In the genomic region with DNA sequence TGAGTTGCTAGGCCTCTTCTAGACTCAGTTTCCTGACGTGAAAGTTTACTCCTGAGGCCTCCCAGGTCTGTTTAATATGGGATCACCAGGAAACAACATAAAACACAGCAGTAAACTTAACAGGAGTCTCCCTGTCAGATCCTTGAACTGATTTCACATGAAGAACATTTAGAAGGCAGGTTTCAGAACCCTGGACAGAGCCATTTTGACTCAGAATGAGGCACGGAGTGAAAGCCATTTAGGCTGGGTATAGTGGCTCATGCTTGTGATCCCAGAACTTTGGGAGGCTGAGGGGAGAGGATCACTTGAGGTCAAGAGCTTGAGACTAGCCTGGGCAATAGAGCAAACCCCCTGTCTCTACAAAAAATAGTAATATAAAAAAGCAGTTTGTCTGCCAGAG, we compare ENCODE assay signal across 14 cellular contexts.
A peak's percentile ranks its signal among the peaks of the same experiment; 100 is the strongest.
DNase-seq lines count a peak whose midpoint lies in the region; TF ChIP-seq lines count a peak whose summit lies in the region.
"Had no signal": no experiment of that assay in that cellular context is flagged by ENCODE, and none has a peak within 500 bp of the region (broad histone marks: within the 10 kb centered on the region; RNA-seq: fewer than 3 reads in every experiment).

No MANE protein-coding gene starts in this region.

- DNase-seq in activated CD4-positive, alpha-beta T cell treated with anti-CD3 and anti-CD28 coated beads, Interleukin-2, amount 10 ng/mL, durations not matched to agents 24 days and 14 days = peak; percentile 77
- no peak for DNase-seq in activated CD4-positive, alpha-beta T cell treated with anti-CD3 and anti-CD28 coated beads, Interleukin-2, amount 50 U/mL, for 4 hours
- DNase-seq in NCI-H1048 (lab: John Stamatoyannopoulos, UW) = peak; percentile 27
- DNase-seq in colonic mucosa = peak; percentile 31
- peak; percentile 84 for DNase-seq in neural progenitor cell (ENCODE audit: low spot score)
- DNase-seq in cerebellar nuclear complex (lab: John Stamatoyannopoulos, UW) = no peak
- DNase-seq in activated CD4-positive, alpha-beta memory T cell treated with anti-CD3 and anti-CD28 coated beads for 36 hours = no peak
- DNase-seq in glutamatergic neuron = no peak
- DNase-seq: IMR-90; NCI-H526; stimulated activated CD4-positive, alpha-beta T cell treated with anti-CD3 and anti-CD28 coated beads, Interleukin-12 subunit alpha, Interleukin-12 subunit beta, amount 100 ng/mL, for 4 hours; stimulated activated naive CD4-positive, alpha-beta T cell; T1000 had no signal

- H3K4me1 ChIP-seq in colonic mucosa = no peaks in the 10 kb centered on the region
- no peaks in the 10 kb centered on the region for H3K4me1 ChIP-seq in neural progenitor cell
- H3K4me1 ChIP-seq: gastroesophageal sphincter had no signal

- H3K36me3 ChIP-seq in colonic mucosa (no peaks in the 10 kb centered on the region), neural progenitor cell (no peaks in the 10 kb centered on the region)
- H3K36me3 ChIP-seq: gastroesophageal sphincter had no signal

- CTCF ChIA-PET in activated CD4-positive, alpha-beta memory T cell treated with anti-CD3 and anti-CD28 coated beads for 36 hours (lab: Charles Lee) = no interaction called here

- intact Hi-C loops in activated CD4-positive, alpha-beta T cell treated with anti-CD3 and anti-CD28 coated beads, Interleukin-2, amount 10 ng/mL, durations not matched to agents 24 days and 14 days (cut with micrococcal nuclease) = no loop called here
- intact Hi-C loops in colonic mucosa (cut with DNase I) = no loop called here
- intact Hi-C loops in activated CD4-positive, alpha-beta memory T cell treated with anti-CD3 and anti-CD28 coated beads for 36 hours (cut with micrococcal nuclease) = no loop called here

- H3K27ac Mint-ChIP-seq in activated CD4-positive, alpha-beta T cell treated with anti-CD3 and anti-CD28 coated beads, Interleukin-2, amount 10 ng/mL, durations not matched to agents 24 days and 14 days = no peak overlapping the region
- H3K27ac Mint-ChIP-seq in neural progenitor cell (no peak overlapping the region), glutamatergic neuron (ENCODE audit: unreplicated experiment) (no peak overlapping the region)
- H3K27ac Mint-ChIP-seq in activated CD4-positive, alpha-beta memory T cell treated with anti-CD3 and anti-CD28 coated beads for 36 hours = no peak overlapping the region

- H2AFZ ChIP-seq in neural progenitor cell (replicated peaks) = no peak overlapping the region

- H3K4me3 ChIP-seq in colonic mucosa (no peak overlapping the region), neural progenitor cell (no peak overlapping the region)
- H3K4me3 ChIP-seq: gastroesophageal sphincter had no signal

- H4K20me1 ChIP-seq in neural progenitor cell (ENCODE audit: low read depth) = no peaks in the 10 kb centered on the region

- H3K4me3 Mint-ChIP-seq in activated CD4-positive, alpha-beta T cell treated with anti-CD3 and anti-CD28 coated beads, Interleukin-2, amount 10 ng/mL, durations not matched to agents 24 days and 14 days = no peak overlapping the region
- no peak overlapping the region for H3K4me3 Mint-ChIP-seq in neural progenitor cell
- H3K4me3 Mint-ChIP-seq in activated CD4-positive, alpha-beta memory T cell treated with anti-CD3 and anti-CD28 coated beads for 36 hours = no peak overlapping the region
- H3K4me3 Mint-ChIP-seq in glutamatergic neuron (ENCODE audit: unreplicated experiment) = no peak overlapping the region

- no peaks in the 10 kb centered on the region for H3K27me3 ChIP-seq in colonic mucosa
- H3K27me3 ChIP-seq in neural progenitor cell = no peaks in the 10 kb centered on the region

- no peaks in the 10 kb centered on the region for H3K9me3 ChIP-seq in colonic mucosa
- H3K9me3 ChIP-seq in neural progenitor cell (ENCODE audit: low read depth) = no peaks in the 10 kb centered on the region
- H3K9me3 ChIP-seq: gastroesophageal sphincter had no signal

- H3K36me3 Mint-ChIP-seq in activated CD4-positive, alpha-beta T cell treated with anti-CD3 and anti-CD28 coated beads, Interleukin-2, amount 10 ng/mL, durations not matched to agents 24 days and 14 days (ENCODE audit: low read depth) = no peaks in the 10 kb centered on the region
- H3K36me3 Mint-ChIP-seq in neural progenitor cell (no peaks in the 10 kb centered on the region), glutamatergic neuron (ENCODE audit: unreplicated experiment) (no peaks in the 10 kb centered on the region)
- no peaks in the 10 kb centered on the region for H3K36me3 Mint-ChIP-seq in activated CD4-positive, alpha-beta memory T cell treated with anti-CD3 and anti-CD28 coated beads for 36 hours

- H3K9me3 Mint-ChIP-seq in activated CD4-positive, alpha-beta T cell treated with anti-CD3 and anti-CD28 coated beads, Interleukin-2, amount 10 ng/mL, durations not matched to agents 24 days and 14 days = no peaks in the 10 kb centered on the region
- no peaks in the 10 kb centered on the region for H3K9me3 Mint-ChIP-seq in neural progenitor cell
- no peaks in the 10 kb centered on the region for H3K9me3 Mint-ChIP-seq in activated CD4-positive, alpha-beta memory T cell treated with anti-CD3 and anti-CD28 coated beads for 36 hours
- no peaks in the 10 kb centered on the region for H3K9me3 Mint-ChIP-seq in glutamatergic neuron (ENCODE audit: unreplicated experiment)

- H3K27ac ChIP-seq in colonic mucosa = no peak overlapping the region
- no peak overlapping the region for H3K27ac ChIP-seq in neural progenitor cell
- H3K27ac ChIP-seq: gastroesophageal sphincter had no signal

- no peaks in the 10 kb centered on the region for H3F3A ChIP-seq in neural progenitor cell (ENCODE audit: low read depth)

- H3K4me1 Mint-ChIP-seq in activated CD4-positive, alpha-beta T cell treated with anti-CD3 and anti-CD28 coated beads, Interleukin-2, amount 10 ng/mL, durations not matched to agents 24 days and 14 days = no peaks in the 10 kb centered on the region
- H3K4me1 Mint-ChIP-seq in neural progenitor cell = no peaks in the 10 kb centered on the region
- no peaks in the 10 kb centered on the region for H3K4me1 Mint-ChIP-seq in activated CD4-positive, alpha-beta memory T cell treated with anti-CD3 and anti-CD28 coated beads for 36 hours (ENCODE audit: low read depth)
- H3K4me1 Mint-ChIP-seq in glutamatergic neuron (ENCODE audit: low read depth, unreplicated experiment) = peaks cover 17% of the 10 kb centered on the region

- no peak overlapping the region for H3K4me2 ChIP-seq in neural progenitor cell

- H3K9ac ChIP-seq in colonic mucosa (ENCODE audit: low read depth in 2 of 2, low read length in 2 of 2) (no peak overlapping the region), neural progenitor cell (no peak overlapping the region)

- TF ChIP-seq CTCF in colonic mucosa (IDR thresholded peaks at IDR 0.05) (no peak), neural progenitor cell (IDR thresholded peaks at IDR 0.05) (no peak), glutamatergic neuron (IDR thresholded peaks at IDR 0.05; ENCODE audit: partially characterized antibody, unreplicated experiment) (no peak)

- H3K27me3 Mint-ChIP-seq in activated CD4-positive, alpha-beta T cell treated with anti-CD3 and anti-CD28 coated beads, Interleukin-2, amount 10 ng/mL, durations not matched to agents 24 days and 14 days = no peaks in the 10 kb centered on the region
- peaks cover 8% of the 10 kb centered on the region for H3K27me3 Mint-ChIP-seq in neural progenitor cell (ENCODE audit: insufficient read depth, low read depth)
- H3K27me3 Mint-ChIP-seq in activated CD4-positive, alpha-beta memory T cell treated with anti-CD3 and anti-CD28 coated beads for 36 hours = peaks cover under 1% of the 10 kb centered on the region
- no peaks in the 10 kb centered on the region for H3K27me3 Mint-ChIP-seq in glutamatergic neuron (ENCODE audit: unreplicated experiment)

- no peaks in the 10 kb centered on the region for H3K79me2 ChIP-seq in neural progenitor cell (ENCODE audit: low read depth)

- POLR2A ChIA-PET in activated CD4-positive, alpha-beta memory T cell treated with anti-CD3 and anti-CD28 coated beads for 36 hours (lab: Charles Lee) = interaction anchor here (0.5 kb wide), 1 partner anchor 635 kb away, joined by 3 read pairs; no protein-coding TSS in a partner anchor

Comparison
In these comparisons a context has a peak if more than half of its experiments do, and no peak if none do; other contexts are left out.
1. DNase-seq: peak in activated CD4-positive, alpha-beta T cell treated with anti-CD3 and anti-CD28 coated beads, Interleukin-2, amount 10 ng/mL, durations not matched to agents 24 days and 14 days (single experiment), NCI-H1048 (single experiment), colonic mucosa (single experiment) and neural progenitor cell (single experiment); none in activated CD4-positive, alpha-beta T cell treated with anti-CD3 and anti-CD28 coated beads, Interleukin-2, amount 50 U/mL, for 4 hours (0 of 2), cerebellar nuclear complex (0 of 2), activated CD4-positive, alpha-beta memory T cell treated with anti-CD3 and anti-CD28 coated beads for 36 hours (single experiment) and glutamatergic neuron (single experiment).